18 cellular contexts compared by ENCODE assay signal in the genomic region with DNA sequence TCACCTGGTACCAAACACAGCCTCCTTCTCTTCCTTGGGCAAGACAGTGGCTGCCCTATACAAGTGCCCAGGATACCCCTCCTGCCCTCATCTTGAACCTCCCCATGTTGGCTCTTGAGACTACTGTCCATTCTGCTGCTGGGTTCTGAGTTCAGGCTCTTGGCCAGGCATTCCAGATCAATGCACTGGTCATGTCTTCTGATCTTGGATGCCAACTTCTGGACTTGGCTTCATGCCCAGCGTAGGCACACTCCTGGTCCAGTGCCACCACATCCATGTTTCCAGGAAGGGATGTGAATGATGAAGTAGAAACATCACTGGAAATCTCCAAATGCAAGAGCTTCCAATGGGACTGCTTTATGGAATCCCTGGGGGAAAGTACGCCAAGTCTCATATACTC. TPM values are rescaled to one million over a fixed set of nuclear protein-coding genes. Genes with fewer than 3 reads are reported as not detected.
DNase-seq lines count a peak whose midpoint lies in the region; ATAC-seq and TF ChIP-seq lines count a peak whose summit lies in the region.
"Had no signal": no experiment of that assay in that cellular context is flagged by ENCODE, and none has a peak within 500 bp of the region (broad histone marks: within the 10 kb centered on the region; RNA-seq: fewer than 3 reads in every experiment).

No MANE protein-coding gene starts in this region.

- H3K9me3 ChIP-seq in CD4-positive, alpha-beta memory T cell (ENCODE audit: control insufficient read depth in 1 of 2, low read length in 2 of 2): no peaks in the 10 kb centered on the region
- H3K9me3 ChIP-seq in right lobe of liver: no peaks in the 10 kb centered on the region
- H3K9me3 ChIP-seq: A549, BE2C, HAP-1 had no signal

- intact Hi-C loops in CD4-positive, alpha-beta memory T cell (cut with micrococcal nuclease): no loop called here
- intact Hi-C loops in right lobe of liver (cut with DNase I) (no loop called here), left ventricle myocardium superior (cut with micrococcal nuclease) (no loop called here)

- ATAC-seq in right lobe of liver (peak; percentile 61 to 80 (median 74)), left ventricle myocardium superior (no peak)
- ATAC-seq: A549 had no signal

- no peaks in the 10 kb centered on the region for H4K20me1 ChIP-seq in KMS-11 (ENCODE audit: insufficient read depth)

- peaks cover 38% of the 10 kb centered on the region for H3K36me3 Mint-ChIP-seq in activated naive CD4-positive, alpha-beta T cell treated with anti-CD3 and anti-CD28 coated beads, Interleukin-2, amount 10 ng/mL, durations not matched to agents 7 days and 5 days
- peaks cover 0 to 15% of the 10 kb centered on the region in 2 donors for H3K36me3 Mint-ChIP-seq in CD4-positive, alpha-beta memory T cell
- H3K36me3 Mint-ChIP-seq: CD8-positive, alpha-beta T cell had no signal

- no peak overlapping the region for H3K4me3 Mint-ChIP-seq in activated naive CD4-positive, alpha-beta T cell treated with anti-CD3 and anti-CD28 coated beads, Interleukin-2, amount 10 ng/mL, durations not matched to agents 7 days and 5 days
- peak overlapping the region in 5 of 8 donors; percentile 14 to 55 (median 40) for H3K4me3 Mint-ChIP-seq in CD4-positive, alpha-beta memory T cell

- peak overlapping the region; percentile 71 for H3K4me2 ChIP-seq in KMS-11
- H3K4me2 ChIP-seq: A549 had no signal

- POLR2A ChIA-PET in CD4-positive, alpha-beta memory T cell (lab: Charles Lee; ENCODE audit: partially characterized antibody): interaction anchor here (1.5 kb wide), 1 partner anchor 28 kb away, joined by 10 read pairs; no protein-coding TSS in a partner anchor

- CTCF ChIA-PET in activated naive CD4-positive, alpha-beta T cell treated with anti-CD3 and anti-CD28 coated beads, Interleukin-2, amount 10 ng/mL, durations not matched to agents 7 days and 5 days (lab: Charles Lee): no interaction called here
- CTCF ChIA-PET in CD4-positive, alpha-beta memory T cell (lab: Charles Lee; ENCODE audit: partially characterized antibody): no interaction called here

- H3K9ac ChIP-seq in KMS-11: no peak overlapping the region

- 45% methylated on average over 1 of the region's 2 CpGs for WGBS in right lobe of liver (ENCODE audit: insufficient coverage, low coverage, low lambda C conversion rate, missing lambda C conversion rate)

- DNase-seq in activated naive CD4-positive, alpha-beta T cell treated with anti-CD3 and anti-CD28 coated beads, Interleukin-2, amount 10 ng/mL, durations not matched to agents 7 days and 5 days: no peak
- DNase-seq in activated naive CD4-positive, alpha-beta T cell treated with anti-CD3 and anti-CD28 coated beads, Interleukin-2, amount 50 U/mL, for 16 hours: no peak
- DNase-seq in CD4-positive, alpha-beta memory T cell: no peak
- DNase-seq in right lobe of liver (peak in 2 of 3 donors; percentile 42 to 65), NCI-H446 treated with DMSO at 0.1 percent for 48 hours (lab: John Stamatoyannopoulos, UW) (no peak), left ventricle myocardium superior (no peak)
- DNase-seq: BE2C, COR-L47, DMS153, DMS79 treated with DMSO at 0.1 percent for 48 hours, EL, GOT3 had no signal

- H3K4me1 ChIP-seq in CD4-positive, alpha-beta memory T cell (ENCODE audit: insufficient read depth, low read length): peaks cover 18% of the 10 kb centered on the region
- H3K4me1 ChIP-seq in KMS-11 (ENCODE audit: low read depth, poor library complexity, severe bottlenecking): peaks cover 61% of the 10 kb centered on the region
- no peaks in the 10 kb centered on the region for H3K4me1 ChIP-seq in right lobe of liver
- H3K4me1 ChIP-seq: A549, BE2C, HAP-1 had no signal

- TF ChIP-seq CTCF in KMS-11 (conservative IDR thresholded peaks at IDR 0.05; ENCODE audit: low read depth, low read length) (no peak), right lobe of liver (IDR thresholded peaks at IDR 0.05) (no peak)

- H3K4me3 ChIP-seq in CD4-positive, alpha-beta memory T cell (ENCODE audit: low read length in 2 of 2): no peak overlapping the region
- no peak overlapping the region for H3K4me3 ChIP-seq in KMS-11 (IDR thresholded peaks at IDR 0.05; ENCODE audit: insufficient read depth, low read depth, low read length)
- H3K4me3 ChIP-seq in right lobe of liver: no peak overlapping the region
- H3K4me3 ChIP-seq: A549, HAP-1 had no signal

- H3K27ac ChIP-seq in CD4-positive, alpha-beta memory T cell (ENCODE audit: low read depth, low read length): no peak overlapping the region
- H3K27ac ChIP-seq in KMS-11 (peak overlapping the region; percentile 79), right lobe of liver (no peak overlapping the region)
- H3K27ac ChIP-seq: A549, C4-2B had no signal

- peaks cover 28% of the 10 kb centered on the region for H3K4me1 Mint-ChIP-seq in activated naive CD4-positive, alpha-beta T cell treated with anti-CD3 and anti-CD28 coated beads, Interleukin-2, amount 10 ng/mL, durations not matched to agents 7 days and 5 days
- peaks cover 16 to 31% (median 22%) of the 10 kb centered on the region in 4 donors for H3K4me1 Mint-ChIP-seq in CD4-positive, alpha-beta memory T cell

- no peaks in the 10 kb centered on the region for H3K27me3 ChIP-seq in CD4-positive, alpha-beta memory T cell (ENCODE audit: insufficient read depth, low read length)
- no peaks in the 10 kb centered on the region for H3K27me3 ChIP-seq in KMS-11 (ENCODE audit: insufficient read depth, low read depth)
- no peaks in the 10 kb centered on the region for H3K27me3 ChIP-seq in right lobe of liver
- H3K27me3 ChIP-seq: BE2C had no signal

- no peak overlapping the region for H2AFZ ChIP-seq in KMS-11 (ENCODE audit: low read depth)

- no peaks in the 10 kb centered on the region for H3K36me3 ChIP-seq in CD4-positive, alpha-beta memory T cell (ENCODE audit: insufficient read depth, low read length)
- H3K36me3 ChIP-seq in KMS-11 (ENCODE audit: insufficient read depth): no peaks in the 10 kb centered on the region
- no peaks in the 10 kb centered on the region for H3K36me3 ChIP-seq in right lobe of liver
- H3K36me3 ChIP-seq: BE2C, HAP-1 had no signal

- no peak for TF ChIP-seq POLR2A in right lobe of liver (IDR thresholded peaks at IDR 0.05)

- H3K27me3 Mint-ChIP-seq in activated naive CD4-positive, alpha-beta T cell treated with anti-CD3 and anti-CD28 coated beads, Interleukin-2, amount 10 ng/mL, durations not matched to agents 7 days and 5 days: peaks cover 34% of the 10 kb centered on the region
- peaks cover 9 to 11% of the 10 kb centered on the region in 2 donors for H3K27me3 Mint-ChIP-seq in CD4-positive, alpha-beta memory T cell

- peaks cover 40% of the 10 kb centered on the region for H3K9me3 Mint-ChIP-seq in activated naive CD4-positive, alpha-beta T cell treated with anti-CD3 and anti-CD28 coated beads, Interleukin-2, amount 10 ng/mL, durations not matched to agents 7 days and 5 days
- H3K9me3 Mint-ChIP-seq in CD4-positive, alpha-beta memory T cell: peaks cover 0 to 12% (median 4%) of the 10 kb centered on the region in 8 donors
- H3K9me3 Mint-ChIP-seq: CD8-positive, alpha-beta T cell had no signal

- peak overlapping the region; percentile 58 for H3K27ac Mint-ChIP-seq in activated naive CD4-positive, alpha-beta T cell treated with anti-CD3 and anti-CD28 coated beads, Interleukin-2, amount 10 ng/mL, durations not matched to agents 7 days and 5 days
- H3K27ac Mint-ChIP-seq in CD4-positive, alpha-beta memory T cell: no peak overlapping the region
- H3K27ac Mint-ChIP-seq: CD8-positive, alpha-beta T cell had no signal

- H3K79me2 ChIP-seq in KMS-11 (ENCODE audit: insufficient read depth, low read depth): no peaks in the 10 kb centered on the region

RNA-seq across cellular contexts. Expression of gene DYNLRB2, which starts 51.5 kb away (rescaled TPM):
- under 1 TPM in 1 of 2 experiments, not detected in 1; 0.78 TPM for total RNA-seq in CD4-positive, alpha-beta memory T cell
- polyA plus RNA-seq in CD4-positive, alpha-beta memory T cell: not detected
- total RNA-seq in right lobe of liver (under 1 TPM in 2 of 6 experiments, not detected in 4; 0.47 to 0.64 TPM), left ventricle myocardium superior (not detected)
- total RNA-seq: CD8-positive, alpha-beta T cell; HT-29 had no signal
- polyA plus RNA-seq: A549 had no signal

Comparison
In these comparisons a context has a peak if more than half of its experiments do, and no peak if none do; other contexts are left out.
1. DNase-seq: peak in right lobe of liver (2 of 3); none in activated naive CD4-positive, alpha-beta T cell treated with anti-CD3 and anti-CD28 coated beads, Interleukin-2, amount 10 ng/mL, durations not matched to agents 7 days and 5 days (single experiment), activated naive CD4-positive, alpha-beta T cell treated with anti-CD3 and anti-CD28 coated beads, Interleukin-2, amount 50 U/mL, for 16 hours (single experiment), CD4-positive, alpha-beta memory T cell (0 of 5), NCI-H446 treated with DMSO at 0.1 percent for 48 hours (single experiment) and left ventricle myocardium superior (single experiment).